In genomic region chr18:46104128-46104911, GRCh38 we compare ENCODE assay signal across 8 cellular contexts. TPM values are rescaled to one million over a fixed set of nuclear protein-coding genes. Genes with fewer than 3 reads are reported as not detected.
DNase-seq lines count a peak whose midpoint lies in the region; ATAC-seq and TF ChIP-seq lines count a peak whose summit lies in the region.

Gene HAUS1, plus strand, starts transcription at chr18:46104385. Its CDS starts 27 bp downstream, at chr18:46104412.

- no peaks in the 10 kb centered on the region for H3K36me3 ChIP-seq in thoracic aorta

- H3K9me3 ChIP-seq in thoracic aorta, result no peaks in the 10 kb centered on the region

- TF ChIP-seq CTCF in osteocyte (IDR thresholded peaks at IDR 0.05) (peak; percentile 11), thoracic aorta (IDR thresholded peaks at IDR 0.05) (no peak)

- H3K27me3 ChIP-seq in thoracic aorta (replicated peaks; ENCODE audit: insufficient read depth), result no peaks in the 10 kb centered on the region

- H3K27ac ChIP-seq in thoracic aorta, result peak within 1 kb of the TSS; percentile 80 to 84

- peak; percentile 98 for DNase-seq in NCI-H128 (lab: John Stamatoyannopoulos, UW; ENCODE audit: unreplicated experiment)
- peak; percentile 6 to 80 for DNase-seq in SW 1271 (lab: John Stamatoyannopoulos, UW)
- peak; percentile 59 for DNase-seq in activated naive CD8-positive, alpha-beta T cell treated with anti-CD3 and anti-CD28 coated beads, Interleukin-2, amount 50 U/mL, for 16 hours (ENCODE audit: low read depth, low spot score)
- DNase-seq in head of caudate nucleus, result peak; percentile 90 to 98 (median 97)
- DNase-seq in osteocyte (ENCODE audit: extremely low spot score, unreplicated experiment), result peak; percentile 95
- peak; percentile 55 for DNase-seq in thoracic aorta (ENCODE audit: low spot score)

- H3K4me1 Mint-ChIP-seq in osteocyte (ENCODE audit: unreplicated experiment), result peaks cover 13% of the 10 kb centered on the region

- H3K27me3 Mint-ChIP-seq in osteocyte (ENCODE audit: unreplicated experiment), result no peaks in the 10 kb centered on the region

- peak; percentile 43 for TF ChIP-seq POLR2A in GM10847 (IDR thresholded peaks at IDR 0.05; ENCODE audit: extremely low read depth, insufficient read length)

- intact Hi-C loops in head of caudate nucleus (cut with DNase I), result loop anchor here (10.0 kb wide), 1 partner anchor 70 kb away; a partner anchor contains a TSS

- peaks cover 7 to 19% of the 10 kb centered on the region in 2 donors for H3K4me1 ChIP-seq in thoracic aorta (ENCODE audit: control insufficient read depth in 1 of 2, low read depth in 2 of 2)

- peak within 1 kb of the TSS; percentile 98 for H3K4me3 Mint-ChIP-seq in osteocyte (ENCODE audit: unreplicated experiment)

- H3K36me3 Mint-ChIP-seq in osteocyte (ENCODE audit: unreplicated experiment), result peaks cover 9% of the 10 kb centered on the region

- peak within 1 kb of the TSS; percentile 96 for H3K27ac Mint-ChIP-seq in osteocyte (ENCODE audit: unreplicated experiment)

- peak; percentile 96 for ATAC-seq in HG02623 (IDR thresholded peaks at IDR 0.05; ENCODE audit: unreplicated experiment)
- peak; percentile 91 for ATAC-seq in thoracic aorta (ENCODE audit: insufficient number of reproducible peaks, low FRiP score, low read depth)

- H3K4me3 ChIP-seq in thoracic aorta, result peak within 1 kb of the TSS; percentile 85

- H3K9me3 Mint-ChIP-seq in osteocyte (ENCODE audit: unreplicated experiment), result no peaks in the 10 kb centered on the region

RNA-seq across cellular contexts. Expression of gene HAUS1, which starts in this region (rescaled TPM):
- total RNA-seq in osteocyte, result 37.0 and 37.3 TPM in 2 replicates
- 10 to 100 TPM; 12.9 to 21.3 TPM for total RNA-seq in thoracic aorta

Comparison
In these comparisons a context has a peak if more than half of its experiments do, and no peak if none do; other contexts are left out.
1. Peak in every context shown above with its lines: DNase-seq, ATAC-seq, H3K4me3 ChIP-seq and H3K27ac ChIP-seq.
2. DNase-seq: peak in every context shown above with its lines; median percentile 98 in NCI-H128; 97 in head of caudate nucleus; 95 in osteocyte; 59 in activated naive CD8-positive, alpha-beta T cell treated with anti-CD3 and anti-CD28 coated beads, Interleukin-2, amount 50 U/mL, for 16 hours; 55 in thoracic aorta; 43 in SW 1271.